Comparison of ENCODE assay signal across 9 cellular contexts in genomic region chr17:17868637-17869522, GRCh38. TPM values are rescaled to one million over a fixed set of nuclear protein-coding genes. Genes with fewer than 3 reads are reported as not detected.
DNase-seq lines count a peak whose midpoint lies in the region; ATAC-seq, FAIRE-seq and TF ChIP-seq lines count a peak whose summit lies in the region.
"Had no signal": no experiment of that assay in that cellular context is flagged by ENCODE, and none has a peak within 500 bp of the region (broad histone marks: within the 10 kb centered on the region; RNA-seq: fewer than 3 reads in every experiment).

No MANE protein-coding gene starts in this region.

- H2BK120ac ChIP-seq in mesenchymal stem cell (ENCODE audit: low read depth, low read length) = no peak overlapping the region

- no peaks in the 10 kb centered on the region for H3K27me3 Mint-ChIP-seq in astrocyte (ENCODE audit: low read depth, unreplicated experiment)

- no peaks in the 10 kb centered on the region for H3K4me1 ChIP-seq in astrocyte (ENCODE audit: insufficient read depth, low read length)
- peaks cover 6% of the 10 kb centered on the region for H3K4me1 ChIP-seq in mesenchymal stem cell (ENCODE audit: control insufficient read depth, insufficient read depth, low read depth, low read length)
- peaks cover 7% of the 10 kb centered on the region for H3K4me1 ChIP-seq in thymus (ENCODE audit: control insufficient read depth, insufficient read depth, low read length)

- no peaks in the 10 kb centered on the region for H3K9me3 Mint-ChIP-seq in astrocyte (ENCODE audit: unreplicated experiment)
- H3K9me3 Mint-ChIP-seq: natural killer cell had no signal

- H3K9me3 ChIP-seq in astrocyte (ENCODE audit: insufficient read depth, low read depth, low read length) = no peaks in the 10 kb centered on the region
- no peaks in the 10 kb centered on the region for H3K9me3 ChIP-seq in mesenchymal stem cell (ENCODE audit: control insufficient read depth, low read length)
- no peaks in the 10 kb centered on the region for H3K9me3 ChIP-seq in thymus (ENCODE audit: control insufficient read depth)

- H3K27ac Mint-ChIP-seq in astrocyte (ENCODE audit: unreplicated experiment) = peak overlapping the region; percentile 50
- H3K27ac Mint-ChIP-seq: natural killer cell had no signal

- H3K36me3 ChIP-seq in astrocyte (ENCODE audit: insufficient read depth, low read length) = peaks cover 3% of the 10 kb centered on the region
- peaks cover 39 to 43% of the 10 kb centered on the region in 2 experiments for H3K36me3 ChIP-seq in mesenchymal stem cell (ENCODE audit: control insufficient read depth in 1 of 2, insufficient read depth in 2 of 2, low read depth in 1 of 2, low read length in 2 of 2)
- H3K36me3 ChIP-seq in thymus (ENCODE audit: control insufficient read depth, insufficient read depth) = peaks cover 6% of the 10 kb centered on the region

- no peak overlapping the region for H3K4ac ChIP-seq in mesenchymal stem cell (ENCODE audit: low read depth in 1 of 2, low read length in 2 of 2)

- no peak overlapping the region for H3K23ac ChIP-seq in mesenchymal stem cell (ENCODE audit: low read length in 2 of 2)

- no peak overlapping the region for H2AFZ ChIP-seq in astrocyte (ENCODE audit: low read depth, low read length)
- no peak overlapping the region for H2AFZ ChIP-seq in mesenchymal stem cell (ENCODE audit: low read depth, low read length)

- no peak overlapping the region for H2BK5ac ChIP-seq in mesenchymal stem cell (ENCODE audit: low read depth, low read length, poor library complexity, severe bottlenecking)

- H3K79me2 ChIP-seq in astrocyte (ENCODE audit: insufficient read depth, low read length) = no peaks in the 10 kb centered on the region

- TF ChIP-seq CTCF in astrocyte (IDR thresholded peaks at IDR 0.05; ENCODE audit: insufficient read depth, low read depth, low read length) (no peak), fibroblast of mammary gland (conservative IDR thresholded peaks at IDR 0.05; ENCODE audit: control insufficient read depth, insufficient read depth, low read depth, low read length) (no peak)

- no peak overlapping the region for H2AK5ac ChIP-seq in mesenchymal stem cell (ENCODE audit: low read length, severe bottlenecking)

- peaks cover 6% of the 10 kb centered on the region for H3K79me1 ChIP-seq in mesenchymal stem cell (replicated peaks; ENCODE audit: low read length, poor library complexity, severe bottlenecking)

- H3K27me3 ChIP-seq in astrocyte (ENCODE audit: insufficient read depth, low read length) (no peaks in the 10 kb centered on the region), mesenchymal stem cell (ENCODE audit: control insufficient read depth in 1 of 2, insufficient read depth in 1 of 2, low read length in 2 of 2) (no peaks in the 10 kb centered on the region), thymus (ENCODE audit: control insufficient read depth, insufficient read depth) (no peaks in the 10 kb centered on the region)

- peaks cover 5% of the 10 kb centered on the region for H4K20me1 ChIP-seq in astrocyte (ENCODE audit: insufficient read depth, low read length)

- peak overlapping the region in 1 of 2 experiments; percentile 80 for H2BK12ac ChIP-seq in mesenchymal stem cell (ENCODE audit: low read length in 2 of 2)

- H3K9ac ChIP-seq in astrocyte (ENCODE audit: low read length) (no peak overlapping the region), mesenchymal stem cell (ENCODE audit: low read length) (peak overlapping the region; percentile 54)

- no peak overlapping the region for H4K8ac ChIP-seq in mesenchymal stem cell (ENCODE audit: low read length)

- no peak for FAIRE-seq in astrocyte (lab: Jason Lieb, UNC)

- H3K4me3 ChIP-seq in astrocyte (ENCODE audit: insufficient read depth, low read depth, low read length) (no peak overlapping the region), fibroblast of mammary gland (ENCODE audit: control insufficient read depth, low read depth, low read length) (no peak overlapping the region), mesenchymal stem cell (ENCODE audit: insufficient read depth in 1 of 2, low read depth in 1 of 2, low read length in 2 of 2) (no peak overlapping the region), thymus (ENCODE audit: low read length) (no peak overlapping the region)

- 11% methylated on average over 18 of the region's 18 CpGs for WGBS in mesenchymal stem cell
- 79% methylated on average over 18 of the region's 18 CpGs for WGBS in thymus

- no peak overlapping the region for H4K91ac ChIP-seq in mesenchymal stem cell (ENCODE audit: low read length)

- H3K4me2 ChIP-seq in astrocyte (ENCODE audit: low read length) (no peak overlapping the region), mesenchymal stem cell (ENCODE audit: low read length, poor library complexity, severe bottlenecking) (no peak overlapping the region)

- H3K18ac ChIP-seq in mesenchymal stem cell (ENCODE audit: low read depth in 1 of 2, low read length in 2 of 2) = peak overlapping the region in 1 of 2 experiments; percentile 69

- H2BK15ac ChIP-seq in mesenchymal stem cell (ENCODE audit: low read depth, poor library complexity, severe bottlenecking) = no peak overlapping the region

- no peak overlapping the region for H3K4me3 Mint-ChIP-seq in astrocyte (ENCODE audit: unreplicated experiment)
- H3K4me3 Mint-ChIP-seq: natural killer cell had no signal

- no peak overlapping the region for H3K27ac ChIP-seq in astrocyte (ENCODE audit: low read depth, low read length)
- H3K27ac ChIP-seq in mesenchymal stem cell (ENCODE audit: low read length, poor library complexity, severe bottlenecking) = no peak overlapping the region
- peak overlapping the region; percentile 2 for H3K27ac ChIP-seq in thymus (ENCODE audit: low read depth)

- DNase-seq in astrocyte (ENCODE audit: low read depth) (no peak), fibroblast of mammary gland (ENCODE audit: low read depth) (peak; percentile 40), mesenchymal stem cell (peak; percentile 97), dedifferentiated amniotic fluid mesenchymal stem cell (ENCODE audit: extremely low spot score) (no peak), NCI-H524 (lab: John Stamatoyannopoulos, UW) (no peak)
- DNase-seq: DMS 273 treated with DMSO at 0.1 percent for 48 hours, natural killer cell had no signal

- ATAC-seq in HG02938 (IDR thresholded peaks at IDR 0.05; ENCODE audit: unreplicated experiment) = no peak
- ATAC-seq: natural killer cell had no signal

- H3K14ac ChIP-seq in mesenchymal stem cell (ENCODE audit: low read length in 2 of 2) = peak overlapping the region in 1 of 2 experiments; percentile 66

- H3K4me1 Mint-ChIP-seq in astrocyte (ENCODE audit: low read depth, unreplicated experiment) = peaks cover 8% of the 10 kb centered on the region
- H3K4me1 Mint-ChIP-seq: natural killer cell had no signal

- peaks cover 12% of the 10 kb centered on the region for H3K36me3 Mint-ChIP-seq in astrocyte (ENCODE audit: low read depth, unreplicated experiment)

RNA-seq across cellular contexts. Expression of gene SREBF1, which starts 32.1 kb away (rescaled TPM):
- 59.2 and 65.6 TPM in 2 replicates for total RNA-seq in astrocyte
- 89.9 TPM for polyA plus RNA-seq in mesenchymal stem cell (2013, experiment 1 of 2)
- 89.1 TPM for polyA plus RNA-seq in mesenchymal stem cell (2013, experiment 2 of 2)
- 53.3 TPM for polyA plus RNA-seq in thymus

Comparison
In these comparisons a context has a peak if more than half of its experiments do, and no peak if none do; other contexts are left out.
1. DNase-seq: peak in fibroblast of mammary gland (single experiment) and mesenchymal stem cell (single experiment); none in astrocyte (single experiment), dedifferentiated amniotic fluid mesenchymal stem cell (single experiment) and NCI-H524 (0 of 2).